ENCODE assay signal across 20 cellular contexts in the genomic region with DNA sequence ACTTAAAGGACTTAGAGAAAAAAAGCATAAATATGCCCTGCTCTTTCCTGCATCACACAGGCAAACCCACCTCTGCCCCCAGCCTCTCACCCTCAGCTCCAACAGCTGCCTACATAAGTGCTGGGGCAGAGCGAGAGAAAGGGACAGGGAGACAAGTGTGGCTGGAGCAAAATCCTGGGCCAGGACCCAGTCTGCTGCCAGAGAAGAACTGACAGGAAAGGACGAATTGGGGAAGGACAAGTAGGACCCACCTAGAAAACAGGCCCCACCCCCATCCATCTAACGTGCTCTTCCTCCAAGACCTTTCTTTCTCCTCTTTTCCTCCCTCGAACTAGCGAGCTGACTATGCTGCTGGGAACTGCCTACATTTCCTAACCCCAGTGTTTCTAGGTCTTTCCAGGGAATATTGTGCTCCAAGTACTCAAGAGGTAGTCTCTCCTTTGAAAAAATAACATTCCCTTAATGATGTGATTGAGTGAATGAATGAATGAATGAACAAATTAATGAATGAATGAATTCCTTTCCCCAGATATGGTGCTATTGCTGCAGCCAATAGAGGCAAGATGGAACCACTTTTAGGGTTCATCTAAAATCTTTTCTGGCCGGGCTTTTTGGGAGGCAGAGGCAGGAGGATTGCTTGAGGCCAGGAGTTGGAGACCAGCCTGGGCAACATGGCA. TPM values are rescaled to one million over a fixed set of nuclear protein-coding genes. Genes with fewer than 3 reads are reported as not detected.
"Had no signal": no experiment of that assay in that cellular context is flagged by ENCODE, and none has a peak within 500 bp of the region (broad histone marks: within the 10 kb centered on the region; RNA-seq: fewer than 3 reads in every experiment).

No MANE protein-coding gene starts in this region.

- H3K27ac ChIP-seq: brain microvascular endothelial cell, colonic mucosa, pancreas, sigmoid colon, upper lobe of right lung had no signal

- DNase-seq: activated CD4-positive, alpha-beta T cell treated with anti-CD3 and anti-CD28 coated beads, Interleukin-2, amount 10 ng/mL, durations not matched to agents 24 days and 14 days; activated CD8-positive, alpha-beta T cell treated with anti-CD3 and anti-CD28 coated beads, Interleukin-2, amount 10 ng/mL, durations not matched to agents 7 days and 5 days; activated naive CD4-positive, alpha-beta T cell treated with anti-CD3 and anti-CD28 coated beads for 36 hours; activated naive CD8-positive, alpha-beta T cell treated with anti-CD3 and anti-CD28 coated beads, Interleukin-2, amount 50 U/mL, for 24 hours; activated T-cell treated with anti-CD3 and anti-CD28 coated beads, Interleukin-2, amount 50 U/mL, for 4 hours; anterior cingulate cortex; brain microvascular endothelial cell; central memory CD4-positive, alpha-beta T cell; colonic mucosa; erythroblast; foreskin melanocyte; sigmoid colon; stimulated activated CD8-positive, alpha-beta memory T cell treated with anti-CD3 and anti-CD28 coated beads, Interleukin-4, amount 100 ng/mL, for 48 hours; stimulated activated naive CD4-positive, alpha-beta T cell; T1000; upper lobe of right lung had no signal

- H3K9me3 Mint-ChIP-seq: activated CD4-positive, alpha-beta T cell treated with anti-CD3 and anti-CD28 coated beads, Interleukin-2, amount 10 ng/mL, durations not matched to agents 24 days and 14 days; activated naive CD4-positive, alpha-beta T cell treated with anti-CD3 and anti-CD28 coated beads for 36 hours; activated naive CD8-positive, alpha-beta T cell treated with anti-CD3 and anti-CD28 coated beads, Interleukin-2, amount 50 U/mL, for 24 hours; activated T-cell treated with anti-CD3 and anti-CD28 coated beads, Interleukin-2, amount 50 U/mL, for 4 hours; mesothelial cell of epicardium had no signal

- H3K4me3 ChIP-seq: colonic mucosa, pancreas, sigmoid colon, upper lobe of right lung had no signal

- H3K27ac Mint-ChIP-seq: activated CD4-positive, alpha-beta T cell treated with anti-CD3 and anti-CD28 coated beads, Interleukin-2, amount 10 ng/mL, durations not matched to agents 24 days and 14 days; activated CD8-positive, alpha-beta T cell treated with anti-CD3 and anti-CD28 coated beads, Interleukin-2, amount 10 ng/mL, durations not matched to agents 7 days and 5 days; activated naive CD4-positive, alpha-beta T cell treated with anti-CD3 and anti-CD28 coated beads for 36 hours; activated naive CD8-positive, alpha-beta T cell treated with anti-CD3 and anti-CD28 coated beads, Interleukin-2, amount 50 U/mL, for 24 hours; mesothelial cell of epicardium had no signal

- FAIRE-seq: pancreas had no signal

- ATAC-seq: activated CD8-positive, alpha-beta T cell treated with anti-CD3 and anti-CD28 coated beads, Interleukin-2, amount 10 ng/mL, durations not matched to agents 7 days and 5 days; activated naive CD8-positive, alpha-beta T cell treated with anti-CD3 and anti-CD28 coated beads, Interleukin-2, amount 50 U/mL, for 24 hours; activated T-cell treated with anti-CD3 and anti-CD28 coated beads, Interleukin-2, amount 50 U/mL, for 4 hours; pancreas; upper lobe of right lung had no signal

- H3K4me1 ChIP-seq: colonic mucosa, sigmoid colon had no signal

- H3K36me3 ChIP-seq: brain microvascular endothelial cell, colonic mucosa, pancreas, sigmoid colon, upper lobe of right lung had no signal

- H3K9me3 ChIP-seq: colonic mucosa, pancreas, sigmoid colon, upper lobe of right lung had no signal

- H3K4me3 Mint-ChIP-seq: activated CD4-positive, alpha-beta T cell treated with anti-CD3 and anti-CD28 coated beads, Interleukin-2, amount 10 ng/mL, durations not matched to agents 24 days and 14 days; activated CD8-positive, alpha-beta T cell treated with anti-CD3 and anti-CD28 coated beads, Interleukin-2, amount 10 ng/mL, durations not matched to agents 7 days and 5 days; activated naive CD4-positive, alpha-beta T cell treated with anti-CD3 and anti-CD28 coated beads for 36 hours; activated naive CD8-positive, alpha-beta T cell treated with anti-CD3 and anti-CD28 coated beads, Interleukin-2, amount 50 U/mL, for 24 hours; activated T-cell treated with anti-CD3 and anti-CD28 coated beads, Interleukin-2, amount 50 U/mL, for 4 hours; mesothelial cell of epicardium had no signal

- H3K27me3 ChIP-seq: brain microvascular endothelial cell, colonic mucosa, pancreas, sigmoid colon, upper lobe of right lung had no signal

RNA-seq across cellular contexts. Expression of gene IGDCC3, which starts 26.5 kb away (rescaled TPM):
- total RNA-seq: activated CD4-positive, alpha-beta T cell treated with anti-CD3 and anti-CD28 coated beads, Interleukin-2, amount 10 ng/mL, durations not matched to agents 24 days and 14 days; activated CD8-positive, alpha-beta T cell treated with anti-CD3 and anti-CD28 coated beads, Interleukin-2, amount 10 ng/mL, durations not matched to agents 7 days and 5 days; activated naive CD4-positive, alpha-beta T cell treated with anti-CD3 and anti-CD28 coated beads for 36 hours; lower leg skin; T-helper 1 cell treated with Interleukin-12 subunit alpha and Interleukin-12 subunit beta and Interleukin-4 antibody, amounts not matched to agents 30 ng/mL and 1 ng/mL, for 36 hours; upper lobe of right lung had no signal
- polyA plus RNA-seq: pancreas had no signal
